1 cellular context compared by ENCODE assay signal in genomic region chr17:48051278-48051677, GRCh38.
A peak's percentile ranks its signal among the peaks of the same experiment; 100 is the strongest.
TF ChIP-seq lines count a peak whose summit lies in the region.

No MANE protein-coding gene starts in this region.

TF ChIP-seq in HepG2, 621 proteins besides CTCF, POLR2A, EP300 and RAD21:
- TF ChIP-seq ZNF280B (CRISPR knock-in tag; IDR thresholded peaks at IDR 0.05; ENCODE audit: borderline replicate concordance), result peak; percentile 46; the same call in 1 of the 2 replicates
- no peak for TF ChIP-seq THAP9 (CRISPR knock-in tag; IDR thresholded peaks at IDR 0.05; ENCODE audit: borderline replicate concordance)
- TF ChIP-seq DNMT1 (CRISPR knock-in tag; IDR thresholded peaks at IDR 0.05), result no peak
- TF ChIP-seq ZNF687 (CRISPR knock-in tag; IDR thresholded peaks at IDR 0.05), result peak; percentile 51
- no peak for TF ChIP-seq SNAI1 (CRISPR knock-in tag; IDR thresholded peaks at IDR 0.05; ENCODE audit: borderline replicate concordance)
- 0 out of 2 replicates have a peak, but pooled peaks have one; percentile 27 for TF ChIP-seq NRL (CRISPR knock-in tag; IDR thresholded peaks at IDR 0.05; ENCODE audit: borderline replicate concordance)
- 0 out of 2 replicates have a peak, but pooled peaks have one; percentile 2 for TF ChIP-seq ZMYM4 (CRISPR knock-in tag; IDR thresholded peaks at IDR 0.05)
- TF ChIP-seq DBP (CRISPR knock-in tag; IDR thresholded peaks at IDR 0.05; ENCODE audit: not compliant biosample characterization), result no peak
TF ChIP-seq in HepG2: peak in this region for 4.
